ENCODE assay signal across 17 cellular contexts in genomic region chr1:58721247-58721820, GRCh38. TPM values are rescaled to one million over a fixed set of nuclear protein-coding genes. Genes with fewer than 3 reads are reported as not detected.
DNase-seq lines count a peak whose midpoint lies in the region; ATAC-seq, FAIRE-seq and TF ChIP-seq lines count a peak whose summit lies in the region.
"Had no signal": no experiment of that assay in that cellular context is flagged by ENCODE, and none has a peak within 500 bp of the region (broad histone marks: within the 10 kb centered on the region; RNA-seq: fewer than 3 reads in every experiment).

No MANE protein-coding gene starts in this region.

- H2BK15ac ChIP-seq in H1 (ENCODE audit: low read length), result no peak overlapping the region

- H4K8ac ChIP-seq in H1 (ENCODE audit: extremely low read depth, insufficient read depth, low read length), result no peak overlapping the region

- H2BK20ac ChIP-seq in H1 (ENCODE audit: low read length), result no peak overlapping the region

- H3K9ac ChIP-seq in H1 (replicated peaks in 1 of 4; ENCODE audit: extremely low read depth in 1 of 4, low read depth in 3 of 4, low read length in 3 of 4), result no peak overlapping the region
- H3K9ac ChIP-seq: BLaER1 had no signal

- peaks cover 23% of the 10 kb centered on the region for H3K4me1 Mint-ChIP-seq in CD8-positive, alpha-beta T cell (ENCODE audit: low read depth)

- H3K18ac ChIP-seq in H1 (ENCODE audit: extremely low read depth, low read length), result no peak overlapping the region

- no peaks in the 10 kb centered on the region for H3K36me3 Mint-ChIP-seq in CD8-positive, alpha-beta T cell

- no peak overlapping the region for H3K4me3 ChIP-seq in RWPE2 (ENCODE audit: severe bottlenecking)
- no peak overlapping the region for H3K4me3 ChIP-seq in H1 (ENCODE audit: extremely low read depth in 1 of 4, insufficient read depth in 2 of 4, low read depth in 3 of 4, low read length in 4 of 4)
- no peak overlapping the region for H3K4me3 ChIP-seq in CD8-positive, alpha-beta T cell (ENCODE audit: low read depth, low read length)
- no peak overlapping the region for H3K4me3 ChIP-seq in WERI-Rb-1 (ENCODE audit: low read depth, low read length)
- H3K4me3 ChIP-seq: BLaER1, HAP-1, SK-N-MC had no signal

- H4K91ac ChIP-seq in H1 (replicated peaks; ENCODE audit: insufficient read length, low read length), result no peak overlapping the region

- no peak overlapping the region for H3K27ac Mint-ChIP-seq in CD8-positive, alpha-beta T cell

- ATAC-seq in RWPE2 (ENCODE audit: low read depth), result no peak; the same call in 2 of the 3 replicates
- no peak for ATAC-seq in CD8-positive, alpha-beta T cell

- DNase-seq in AG08395 (ENCODE audit: low spot score) (peak; percentile 27), Ammon's horn (ENCODE audit: low spot score) (peak; percentile 47), RWPE2 (ENCODE audit: low spot score) (no peak), H1 (ENCODE audit: low read depth in 1 of 2, low spot score in 2 of 2) (no peak), occipital lobe (lab: John Stamatoyannopoulos, UW) (no peak), WERI-Rb-1 (no peak)
- DNase-seq in CD8-positive, alpha-beta T cell, result no peak
- DNase-seq: ACHN; NCI-H1048; NCI-H1694; NCI-H345; NCI-H526 treated with DMSO at 0.1 percent for 48 hours; NK-92 treated with Interleukin-12 subunit alpha and Interleukin-12 subunit beta, amount 100 ng/mL, for 24 hours had no signal

- 0 out of 2 replicates have a peak overlapping the region, but pooled peaks have one; percentile 2 for H2BK12ac ChIP-seq in H1 (ENCODE audit: low read depth, low read length)

- TF ChIP-seq EP300 in H1 (IDR thresholded peaks at IDR 0.05; ENCODE audit: borderline replicate concordance in 1 of 2, low read depth in 2 of 2, low read length in 2 of 2), result no peak

- no peak overlapping the region for H3K14ac ChIP-seq in H1 (ENCODE audit: insufficient read length)

- no peak overlapping the region for H2BK120ac ChIP-seq in H1 (replicated peaks; ENCODE audit: low read depth, low read length)

- H4K20me1 ChIP-seq in H1 (replicated peaks in 1 of 2; ENCODE audit: control insufficient read depth in 1 of 2, insufficient read depth in 2 of 2, low read length in 2 of 2), result no peaks in the 10 kb centered on the region
- H4K20me1 ChIP-seq: BLaER1 had no signal

- H3K4ac ChIP-seq in H1 (replicated peaks; ENCODE audit: insufficient read length, low read depth, low read length), result no peak overlapping the region

- H3K23me2 ChIP-seq in H1 (ENCODE audit: low read depth, low read length), result no peaks in the 10 kb centered on the region; the same call in 1 of the 2 replicates

- H3K9me3 ChIP-seq in RWPE2 (ENCODE audit: severe bottlenecking) (no peaks in the 10 kb centered on the region), H1 (ENCODE audit: insufficient read depth in 2 of 2, low read depth in 1 of 2, low read length in 1 of 2) (no peaks in the 10 kb centered on the region), WERI-Rb-1 (ENCODE audit: severe bottlenecking) (no peaks in the 10 kb centered on the region)
- H3K9me3 ChIP-seq in CD8-positive, alpha-beta T cell (ENCODE audit: low read length), result no peaks in the 10 kb centered on the region
- H3K9me3 ChIP-seq: BLaER1, HAP-1 had no signal

- H4K5ac ChIP-seq in H1 (ENCODE audit: insufficient read length, low read depth, low read length), result no peak overlapping the region

- H3K27me3 Mint-ChIP-seq in CD8-positive, alpha-beta T cell (ENCODE audit: low read depth), result no peaks in the 10 kb centered on the region

- H2BK5ac ChIP-seq in H1 (ENCODE audit: low read depth, low read length), result no peak overlapping the region

- CTCF ChIA-PET in H1 (lab: Charles Lee; ENCODE audit: partially characterized antibody), result interaction anchor here (0.6 to 1.4 kb wide), 3 partner anchors 18 to 1283 kb away, joined by 3 to 4 read pairs (median 4); no protein-coding TSS in a partner anchor
- CTCF ChIA-PET in CD8-positive, alpha-beta T cell (lab: Charles Lee), result interaction anchor here (0.6 to 1.3 kb wide), 2 partner anchors 978 to 1776 kb away, joined by 3 to 4 read pairs; no protein-coding TSS in a partner anchor

- no peaks in the 10 kb centered on the region for H3K27me3 ChIP-seq in RWPE2 (ENCODE audit: insufficient read depth, poor library complexity, severe bottlenecking)
- no peaks in the 10 kb centered on the region for H3K27me3 ChIP-seq in H1 (replicated peaks in 1 of 4; ENCODE audit: control insufficient read depth in 3 of 4, extremely low read depth in 1 of 4, insufficient read depth in 3 of 4, low read length in 3 of 4)
- H3K27me3 ChIP-seq in CD8-positive, alpha-beta T cell (ENCODE audit: insufficient read depth, low read length), result no peaks in the 10 kb centered on the region
- no peaks in the 10 kb centered on the region for H3K27me3 ChIP-seq in WERI-Rb-1 (ENCODE audit: insufficient read depth, low read depth, severe bottlenecking)
- H3K27me3 ChIP-seq: BLaER1 had no signal

- H3K27ac ChIP-seq in RWPE2 (ENCODE audit: poor library complexity, severe bottlenecking), result peak overlapping the region; percentile 3
- no peak overlapping the region for H3K27ac ChIP-seq in H1 (ENCODE audit: low read depth, low read length)
- H3K27ac ChIP-seq in CD8-positive, alpha-beta T cell (ENCODE audit: low read depth, low read length), result no peak overlapping the region
- H3K27ac ChIP-seq in WERI-Rb-1, result no peak overlapping the region
- H3K27ac ChIP-seq: BLaER1, SK-N-MC had no signal

- intact Hi-C loops in CD8-positive, alpha-beta T cell (cut with DNase I, micrococcal nuclease), result no loop called here

- H3K56ac ChIP-seq in H1 (replicated peaks; ENCODE audit: insufficient read length, low read depth, low read length), result no peak overlapping the region

- POLR2A ChIA-PET in H1 (lab: Charles Lee; ENCODE audit: partially characterized antibody), result interaction anchor here (1.3 kb wide), 1 partner anchor 39 kb away, joined by 4 read pairs; no protein-coding TSS in a partner anchor
- POLR2A ChIA-PET in CD8-positive, alpha-beta T cell (lab: Charles Lee), result no interaction called here

- H3K9me3 Mint-ChIP-seq in CD8-positive, alpha-beta T cell, result no peaks in the 10 kb centered on the region

- no peak overlapping the region for H2AFZ ChIP-seq in H1 (ENCODE audit: low read length)

- H3K79me2 ChIP-seq in H1 (ENCODE audit: control insufficient read depth in 1 of 2, insufficient read depth in 2 of 2, low read length in 2 of 2), result no peaks in the 10 kb centered on the region

- H3K23ac ChIP-seq in H1 (ENCODE audit: insufficient read length), result no peak overlapping the region

- H3K4me1 ChIP-seq in RWPE2 (ENCODE audit: insufficient read depth, poor library complexity, severe bottlenecking), result peaks cover 7% of the 10 kb centered on the region
- H3K4me1 ChIP-seq in H1 (replicated peaks in 1 of 4; ENCODE audit: control insufficient read depth in 3 of 4, insufficient read depth in 4 of 4, low read length in 3 of 4), result no peaks in the 10 kb centered on the region
- H3K4me1 ChIP-seq in CD8-positive, alpha-beta T cell (ENCODE audit: insufficient read depth, low read length), result peaks cover 15% of the 10 kb centered on the region
- H3K4me1 ChIP-seq: HAP-1 had no signal

- no peak overlapping the region for H3K4me3 Mint-ChIP-seq in CD8-positive, alpha-beta T cell

- no peak for FAIRE-seq in H1 (lab: Jason Lieb, UNC)
- FAIRE-seq: HTR-8/SVneo had no signal

- TF ChIP-seq CTCF in RWPE2 (IDR thresholded peaks at IDR 0.05; ENCODE audit: poor library complexity, severe bottlenecking), result no peak
- TF ChIP-seq CTCF in H1 (IDR thresholded peaks at IDR 0.05; ENCODE audit: control extremely low read depth in 1 of 3, insufficient read depth in 1 of 3, low read depth in 1 of 3, low read length in 3 of 3), result no peak
- no peak for TF ChIP-seq CTCF in CD8-positive, alpha-beta T cell (IDR thresholded peaks at IDR 0.05)
- TF ChIP-seq CTCF in WERI-Rb-1 (IDR thresholded peaks at IDR 0.05; ENCODE audit: low read depth, low read length), result no peak

- TF ChIP-seq RAD21 in H1 (IDR thresholded peaks at IDR 0.05 in 1 of 2, conservative IDR thresholded peaks at IDR 0.05 in 1 of 2; ENCODE audit: low read depth in 2 of 2, low read length in 2 of 2), result no peak

- no peaks in the 10 kb centered on the region for H3K79me1 ChIP-seq in H1 (ENCODE audit: low read depth, low read length)

- no peak overlapping the region for H2AK5ac ChIP-seq in H1 (ENCODE audit: low read depth, low read length)

- no peak for TF ChIP-seq POLR2A in H1 (IDR thresholded peaks at IDR 0.05; ENCODE audit: control extremely low read depth in 1 of 2, low read depth in 2 of 2, low read length in 2 of 2)

- 91% methylated on average over 6 of the region's 6 CpGs; no CpG with 5 or more reads in 1 of the 2 experiments for WGBS in H1 (ENCODE audit: extremely low coverage in 1 of 2, insufficient coverage in 1 of 2, insufficient read length in 1 of 2, insufficient replicate concordance in 2 of 2, low coverage in 1 of 2, low lambda C conversion rate in 2 of 2, missing lambda C conversion rate in 1 of 2), 2 experiments

- no peak overlapping the region for H3K4me2 ChIP-seq in H1 (ENCODE audit: insufficient read depth in 1 of 2, low read depth in 2 of 2, low read length in 2 of 2)
- H3K4me2 ChIP-seq: BLaER1 had no signal

- no peaks in the 10 kb centered on the region for H3K36me3 ChIP-seq in RWPE2 (ENCODE audit: low read depth)
- H3K36me3 ChIP-seq in H1 (ENCODE audit: control insufficient read depth in 2 of 4, insufficient read depth in 4 of 4, low read length in 3 of 4), result no peaks in the 10 kb centered on the region
- H3K36me3 ChIP-seq in CD8-positive, alpha-beta T cell (ENCODE audit: insufficient read depth, low read length), result no peaks in the 10 kb centered on the region
- no peaks in the 10 kb centered on the region for H3K36me3 ChIP-seq in WERI-Rb-1
- H3K36me3 ChIP-seq: BLaER1, HAP-1 had no signal

RNA-seq across cellular contexts. Expression of gene MYSM1, which starts 21.5 kb away (rescaled TPM):
- 71.1 and 88.1 TPM in 2 replicates for total RNA-seq in H1 (2021; fragmentation: NEBNext Ultra II Directional; extraction: Animal tissue kit (Norgen Biotek cat#: 25700))
- polyA plus RNA-seq in H1 (2011; rRNA removed), result 12.8 and 20.0 TPM in 2 replicates
- 23.6 TPM for polyA plus RNA-seq in H1 (2011; cell fraction: cytosol; rRNA removed)
- 22.7 TPM for polyA plus RNA-seq in H1 (2011; cell fraction: nucleus; rRNA removed)
- polyA plus RNA-seq in H1 (2012, experiment 1 of 2), result 11.7 to 35.8 TPM (median 13.5 TPM) in 4 replicates
- polyA plus RNA-seq in H1 (2012, experiment 2 of 2), result 3.1 TPM
- 44.6 TPM for polyA plus RNA-seq in H1 (2013, experiment 1 of 2)
- 39.0 TPM for polyA plus RNA-seq in H1 (2013, experiment 2 of 2)
- polyA minus RNA-seq in H1 (2011; rRNA and poly(A)+ RNA removed), result 38.6 and 46.2 TPM in 2 replicates
- polyA minus RNA-seq in H1 (2011; cell fraction: cytosol; rRNA and poly(A)+ RNA removed), result 20.3 TPM
- 106 TPM for polyA minus RNA-seq in H1 (2011; cell fraction: nucleus; rRNA and poly(A)+ RNA removed)
- 53.7 TPM for total RNA-seq in occipital lobe
- 10 to 100 TPM; 63.9 to 64.5 TPM for total RNA-seq in CD8-positive, alpha-beta T cell

Comparison
In these comparisons a context has a peak if more than half of its experiments do, and no peak if none do; other contexts are left out.
1. DNase-seq: peak in AG08395 (single experiment) and Ammon's horn (single experiment); none in RWPE2 (single experiment), H1 (0 of 2), occipital lobe (single experiment), CD8-positive, alpha-beta T cell (0 of 7) and WERI-Rb-1 (single experiment).